ENCODE assay signal across 9 cellular contexts in genomic region chr1:51414811-51415210, GRCh38.
"Had no signal": no experiment of that assay in that cellular context is flagged by ENCODE, and none has a peak within 500 bp of the region (broad histone marks: within the 10 kb centered on the region; RNA-seq: fewer than 3 reads in every experiment).

No MANE protein-coding gene starts in this region.

- DNase-seq: H9, HCEC 1CT, IMR-90, KBM-7 had no signal

- ATAC-seq: GM23338 had no signal

- H3K9ac ChIP-seq: KMS-11 had no signal

- H3K4me2 ChIP-seq: GM23338, KMS-11 had no signal

- FAIRE-seq: H1, H54, HTR-8/SVneo had no signal

- H3K27ac ChIP-seq: KMS-11 had no signal

- H2AFZ ChIP-seq: GM23338 had no signal

- H3K4me3 ChIP-seq: GM23338 had no signal
